Comparison of ENCODE assay signal across 8 cellular contexts in the genomic region with DNA sequence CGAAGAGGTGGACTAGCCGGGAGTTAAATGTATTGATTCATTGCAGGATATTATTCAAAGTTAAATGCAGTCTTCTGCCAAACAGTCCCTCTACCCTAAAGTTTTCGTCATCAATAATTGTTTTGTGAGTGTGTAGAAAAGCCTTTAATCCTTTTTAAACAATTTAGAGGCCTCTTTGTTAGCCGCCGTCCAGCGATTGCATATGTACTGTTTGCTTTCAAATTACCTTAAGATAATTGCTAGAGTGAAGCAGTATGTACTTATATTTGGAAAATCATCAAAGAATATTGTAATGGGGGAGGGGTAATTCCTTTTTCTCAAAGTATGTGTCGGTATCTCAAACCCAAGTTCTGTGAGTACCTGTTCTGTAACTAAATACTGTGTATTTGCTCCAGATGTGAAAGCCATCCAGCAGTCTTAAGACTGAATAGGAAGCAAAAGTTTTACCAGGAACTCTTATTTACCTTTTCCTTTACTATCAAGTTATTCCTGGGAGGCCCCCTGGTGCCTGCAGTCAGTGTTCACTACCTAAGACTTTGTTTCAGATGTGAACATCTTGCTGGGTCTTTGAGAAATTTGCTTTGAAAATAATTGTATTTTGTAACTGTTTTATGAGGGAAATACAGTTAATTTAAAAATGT. TPM values are rescaled to one million over a fixed set of nuclear protein-coding genes. Genes with fewer than 3 reads are reported as not detected.
DNase-seq lines count a peak whose midpoint lies in the region; ATAC-seq and TF ChIP-seq lines count a peak whose summit lies in the region.

No MANE protein-coding gene starts in this region.

- intact Hi-C loops in mucosa of descending colon (cut with DNase I, micrococcal nuclease), result loop anchor here (5.0 to 10.0 kb wide), 2 partner anchors 91 to 158 kb away; no protein-coding TSS in a partner anchor

- ATAC-seq in mucosa of descending colon (peak; percentile 26), HG02884 (IDR thresholded peaks at IDR 0.05; ENCODE audit: unreplicated experiment) (no peak)

- H3K4me1 ChIP-seq in endodermal cell (ENCODE audit: control insufficient read depth, insufficient read depth, low read length) (peaks cover 7% of the 10 kb centered on the region), mucosa of descending colon (ENCODE audit: low read depth) (peaks cover 43% of the 10 kb centered on the region)

- H3K27me3 Mint-ChIP-seq in endodermal cell (ENCODE audit: insufficient read depth), result no peaks in the 10 kb centered on the region

- H3K9ac ChIP-seq in endodermal cell (ENCODE audit: extremely low read depth, low read length, poor library complexity, severe bottlenecking), result peak overlapping the region; percentile 84

- peak overlapping the region; percentile 98 for H3K27ac Mint-ChIP-seq in endodermal cell

- H3K36me3 ChIP-seq in endodermal cell (ENCODE audit: control insufficient read depth, insufficient read depth, low read length), result peaks cover 2% of the 10 kb centered on the region
- no peaks in the 10 kb centered on the region for H3K36me3 ChIP-seq in mucosa of descending colon (ENCODE audit: low read depth)

- no peaks in the 10 kb centered on the region for H3K9me3 Mint-ChIP-seq in endodermal cell

- TF ChIP-seq CTCF in endodermal cell (conservative IDR thresholded peaks at IDR 0.05), result peak; percentile 72
- TF ChIP-seq CTCF in mucosa of descending colon (IDR thresholded peaks at IDR 0.05), result no peak

- WGBS in endodermal cell (ENCODE audit: insufficient coverage in 1 of 2, insufficient read length in 1 of 2), 2 experiments, result 3% methylated on average over 6 of the region's 7 CpGs; no CpG with 5 or more reads in 1 of the 2 experiments

- peaks cover 40% of the 10 kb centered on the region for H3K4me1 Mint-ChIP-seq in endodermal cell

- DNase-seq in NCI-H748 (lab: John Stamatoyannopoulos, UW; ENCODE audit: unreplicated experiment) (peak; percentile 35), NCI-H748 treated with DMSO at 0.1 percent for 48 hours (lab: John Stamatoyannopoulos, UW) (no peak), NCI-H2171 treated with DMSO at 0.1 percent for 48 hours (lab: John Stamatoyannopoulos, UW) (peak; percentile 67), endodermal cell (peak; percentile 62), mucosa of descending colon (peak; percentile 61 to 93 (median 72)), stromal cell of bone marrow (ENCODE audit: low read depth) (peak; percentile 53)
- peak; percentile 37 to 47 for DNase-seq in activated CD4-positive, alpha-beta T cell treated with anti-CD3 and anti-CD28 coated beads, Interleukin-2, amount 50 U/mL, for 4 hours

- H3K27ac ChIP-seq in endodermal cell (ENCODE audit: low read depth, low read length), result no peak overlapping the region

- H3K36me3 Mint-ChIP-seq in endodermal cell (ENCODE audit: low read depth), result no peaks in the 10 kb centered on the region

- H3K4me3 Mint-ChIP-seq in endodermal cell, result peak overlapping the region; percentile 86

- H3K9me3 ChIP-seq in endodermal cell (ENCODE audit: control insufficient read depth, low read length), result no peaks in the 10 kb centered on the region
- no peaks in the 10 kb centered on the region for H3K9me3 ChIP-seq in mucosa of descending colon

- H3K27me3 ChIP-seq in endodermal cell (ENCODE audit: control insufficient read depth, insufficient read depth, low read length, poor library complexity, severe bottlenecking), result no peaks in the 10 kb centered on the region

- H3K4me3 ChIP-seq in endodermal cell (ENCODE audit: low read length) (peak overlapping the region; percentile 91), mucosa of descending colon (peak overlapping the region; percentile 100)

RNA-seq across cellular contexts. Expression of gene PPP1CB, which starts 1.5 kb away (rescaled TPM):
- total RNA-seq in endodermal cell (100 to 1,000 TPM; 175 to 201 TPM), mucosa of descending colon (100 to 1,000 TPM; 302 to 439 (median 308) TPM)
- polyA plus RNA-seq in endodermal cell (2013, experiment 1 of 2), result 107 TPM
- 113 TPM for polyA plus RNA-seq in endodermal cell (2013, experiment 2 of 2)

RNA-seq across cellular contexts. Expression of gene SPDYA, which starts 57.5 kb away (rescaled TPM):
- total RNA-seq in endodermal cell, result 1 to 10 TPM in 1 of 2 donors, under 1 TPM in 1; 0.91 to 1.6 TPM
- 0.14 TPM for polyA plus RNA-seq in endodermal cell (2013, experiment 1 of 2)
- polyA plus RNA-seq in endodermal cell (2013, experiment 2 of 2), result 0.25 TPM
- total RNA-seq in mucosa of descending colon, result 1 to 10 TPM; 1.1 to 2.3 (median 1.2) TPM
